ENCODE assay signal across 27 cellular contexts in the genomic region with DNA sequence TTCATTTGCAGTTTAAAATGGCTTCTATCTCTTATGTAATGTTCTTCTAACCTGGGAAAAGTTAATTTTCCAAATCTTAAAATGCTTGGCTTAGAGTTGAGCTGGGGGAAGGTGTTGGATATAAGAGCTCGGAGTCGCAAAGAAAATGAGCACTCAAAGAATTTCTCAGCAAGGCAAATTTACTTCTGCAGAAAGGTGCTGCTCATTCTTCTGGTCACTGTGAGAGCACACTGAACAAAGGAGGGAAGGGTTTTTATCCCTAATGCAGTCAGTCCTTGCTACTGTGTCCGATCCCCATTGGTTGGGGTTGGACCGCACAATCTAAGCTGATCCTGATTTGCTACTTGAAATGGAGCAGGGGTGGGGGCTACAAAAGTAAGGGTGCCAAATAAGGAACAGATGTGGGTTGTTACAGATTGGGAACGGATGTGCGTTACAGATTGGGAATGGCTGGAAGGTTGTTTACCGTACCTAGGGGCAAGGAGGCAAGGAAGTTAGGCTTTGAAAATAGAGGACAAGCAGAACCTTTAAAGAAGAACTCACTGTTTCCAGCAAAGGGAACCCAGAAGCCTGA.
"Had no signal": no experiment of that assay in that cellular context is flagged by ENCODE, and none has a peak within 500 bp of the region (broad histone marks: within the 10 kb centered on the region; RNA-seq: fewer than 3 reads in every experiment).

No MANE protein-coding gene starts in this region.

- H3K27ac Mint-ChIP-seq: activated CD8-positive, alpha-beta memory T cell treated with anti-CD3 and anti-CD28 coated beads, Interleukin-2, amount 10 ng/mL, durations not matched to agents 7 days and 5 days; activated naive CD4-positive, alpha-beta T cell treated with anti-CD3 and anti-CD28 coated beads, Interleukin-2, amount 50 U/mL, for 24 hours; activated T-cell treated with anti-CD3 and anti-CD28 coated beads, Interleukin-2, amount 50 U/mL, for 24 hours; activated T-helper 1 cell treated with anti-CD3 and anti-CD28 coated beads, Interleukin-12 subunit alpha, Interleukin-12 subunit beta, Interleukin-2, Interleukin-4 antibody, amounts not matched to agents 30 ng/mL and 10 ng/mL and 1 ng/mL, durations not matched to agents 14 hours and 24 hours and 36 hours; T-helper 17 cell; WTC11 had no signal

- H3K4me3 Mint-ChIP-seq: activated CD8-positive, alpha-beta memory T cell treated with anti-CD3 and anti-CD28 coated beads, Interleukin-2, amount 10 ng/mL, durations not matched to agents 7 days and 5 days; activated naive CD4-positive, alpha-beta T cell treated with anti-CD3 and anti-CD28 coated beads, Interleukin-2, amount 50 U/mL, for 24 hours; activated T-cell treated with anti-CD3 and anti-CD28 coated beads, Interleukin-2, amount 50 U/mL, for 24 hours; activated T-helper 1 cell treated with anti-CD3 and anti-CD28 coated beads, Interleukin-12 subunit alpha, Interleukin-12 subunit beta, Interleukin-2, Interleukin-4 antibody, amounts not matched to agents 30 ng/mL and 10 ng/mL and 1 ng/mL, durations not matched to agents 14 hours and 24 hours and 36 hours; T-helper 17 cell; WTC11 had no signal

- H2AFZ ChIP-seq: PC-9 had no signal

- DNase-seq: activated CD4-positive, alpha-beta T cell treated with anti-CD3 and anti-CD28 coated beads for 48 hours; activated CD4-positive, alpha-beta T cell treated with anti-CD3 and anti-CD28 coated beads, Interleukin-2, amount 50 U/mL, for 48 hours; activated CD4-positive, CD25-positive, alpha-beta regulatory T cell treated with anti-CD3 and anti-CD28 coated beads, Interleukin-2, amount 50 U/mL, for 72 hours; activated CD8-positive, alpha-beta memory T cell treated with anti-CD3 and anti-CD28 coated beads, Interleukin-2, amount 10 ng/mL, durations not matched to agents 7 days and 5 days; activated effector memory CD4-positive, alpha-beta T cell treated with Interleukin-2 at 50 U/mL for 16 hours; activated naive CD4-positive, alpha-beta T cell; activated T-cell treated with anti-CD3 and anti-CD28 coated beads, Interleukin-2, amount 50 U/mL, for 24 hours; amniotic stem cell; body of pancreas; central memory CD4-positive, alpha-beta T cell; MG63; MV-4-11; NCI-H1092 treated with DMSO at 0.1 percent for 48 hours; NCI-H1417 treated with DMSO at 0.1 percent for 48 hours; NCI-H1694 treated with DMSO at 0.1 percent for 48 hours; NCI-H2029 treated with DMSO at 0.1 percent for 48 hours; NCI-H510A treated with DMSO at 0.1 percent for 48 hours; NCI-H69; PC-9; SHP77 treated with DMSO at 0.1 percent for 48 hours; T-helper 17 cell; T-helper 9 cell had no signal

- H3K4me3 ChIP-seq: ascending aorta, body of pancreas, MG63, PC-9 had no signal

- H3K36me3 ChIP-seq: ascending aorta, MG63 had no signal

- H3K27me3 ChIP-seq: ascending aorta, body of pancreas, MG63 had no signal

- H3K4me1 ChIP-seq: ascending aorta, body of pancreas had no signal

- H3K27ac ChIP-seq: ascending aorta, body of pancreas, PC-9 had no signal

- H3K9me3 Mint-ChIP-seq: activated naive CD4-positive, alpha-beta T cell treated with anti-CD3 and anti-CD28 coated beads, Interleukin-2, amount 50 U/mL, for 24 hours had no signal

- FAIRE-seq: bronchial epithelial cell had no signal

- H3K4me2 ChIP-seq: PC-9 had no signal

- H3K4me1 Mint-ChIP-seq: activated CD8-positive, alpha-beta memory T cell treated with anti-CD3 and anti-CD28 coated beads, Interleukin-2, amount 10 ng/mL, durations not matched to agents 7 days and 5 days; activated naive CD4-positive, alpha-beta T cell treated with anti-CD3 and anti-CD28 coated beads, Interleukin-2, amount 50 U/mL, for 24 hours; T-helper 17 cell had no signal
